In the genomic region with DNA sequence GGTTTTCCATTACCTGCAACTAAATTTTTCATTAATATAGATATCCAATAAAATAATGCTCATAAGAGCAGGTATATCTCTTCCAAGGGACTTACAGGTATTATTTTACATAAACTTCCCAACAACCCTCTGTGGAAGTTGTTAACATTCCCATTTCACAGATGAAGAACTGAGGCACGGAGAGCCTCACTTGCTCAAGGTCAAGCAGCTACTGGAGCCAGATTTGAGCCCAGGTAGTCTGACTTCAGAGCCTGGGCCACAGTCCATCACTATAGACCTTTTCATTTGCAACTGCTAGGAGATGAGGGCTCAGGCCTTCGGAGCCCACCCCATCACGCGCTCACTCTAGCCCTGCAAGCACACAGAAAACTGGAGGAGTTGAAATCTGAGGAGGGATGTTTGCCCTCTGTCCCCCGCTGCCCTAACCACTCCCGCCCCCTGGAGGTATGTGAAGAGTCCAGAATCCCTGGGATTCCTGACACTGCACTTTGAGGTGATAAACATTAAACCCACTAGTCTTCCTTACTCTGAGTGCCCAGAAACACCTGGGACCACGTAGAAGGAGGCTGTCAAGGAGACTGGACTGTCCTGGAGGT, we compare ENCODE assay signal across 33 cellular contexts. TPM values are rescaled to one million over a fixed set of nuclear protein-coding genes. Genes with fewer than 3 reads are reported as not detected.
DNase-seq lines count a peak whose midpoint lies in the region; ATAC-seq, FAIRE-seq and TF ChIP-seq lines count a peak whose summit lies in the region.
"Had no signal": no experiment of that assay in that cellular context is flagged by ENCODE, and none has a peak within 500 bp of the region (broad histone marks: within the 10 kb centered on the region; RNA-seq: fewer than 3 reads in every experiment).

No MANE protein-coding gene starts in this region.

- BruUV-seq in HepG2 (replicated peaks; lab: Mats Ljungman, UMichigan) (no TSS peak), K562 (replicated peaks; lab: Mats Ljungman, UMichigan) (no TSS peak)

- POLR2A ChIA-PET in HepG2 (lab: Yijun Ruan, JAX), result no interaction called here
- POLR2A ChIA-PET in K562 (lab: Yijun Ruan, JAX), result interaction anchor here (0.7 kb wide), 1 partner anchor 8 kb away, joined by 3 read pairs; no protein-coding TSS in a partner anchor

- 0% methylated on average over 1 of the region's 7 CpGs for WGBS in HepG2 (ENCODE audit: low lambda C conversion rate)
- WGBS in right lobe of liver (ENCODE audit: insufficient coverage, low coverage, low lambda C conversion rate, missing lambda C conversion rate), result 24% methylated on average over 4 of the region's 7 CpGs
- WGBS in K562 (ENCODE audit: insufficient coverage, low coverage, missing lambda C conversion rate), result 2% methylated on average over 7 of the region's 7 CpGs

- peak; percentile 21 for FAIRE-seq in HepG2 (lab: Jason Lieb, UNC)
- FAIRE-seq in K562 (lab: Jason Lieb, UNC), result peak; percentile 51
- FAIRE-seq: bronchial epithelial cell, keratinocyte, small intestine had no signal

- H3K27ac Mint-ChIP-seq in type B pancreatic cell, result no peak overlapping the region
- H3K27ac Mint-ChIP-seq: activated naive CD4-positive, alpha-beta T cell treated with anti-CD3 and anti-CD28 coated beads, Interleukin-2, amount 50 U/mL, for 72 hours; stimulated activated naive CD8-positive, alpha-beta T cell treated with anti-CD3 and anti-CD28 coated beads, Interleukin-15, Interleukin-2, amounts not matched to agents 100 ng/mL and 50 ng/mL, for 24 hours had no signal

- no peaks in the 10 kb centered on the region for H3K36me3 Mint-ChIP-seq in type B pancreatic cell
- H3K36me3 Mint-ChIP-seq: activated naive CD4-positive, alpha-beta T cell treated with anti-CD3 and anti-CD28 coated beads, Interleukin-2, amount 50 U/mL, for 72 hours had no signal

- peak; percentile 64 for TF ChIP-seq CTCF in HepG2 (CRISPR knock-in tag; IDR thresholded peaks at IDR 0.05)
- TF ChIP-seq CTCF in right lobe of liver (IDR thresholded peaks at IDR 0.05), result no peak
- peak; percentile 42 to 56 (median 55) for TF ChIP-seq CTCF in K562 (IDR thresholded peaks at IDR 0.05 in 2 of 3, conservative IDR thresholded peaks at IDR 0.05 in 1 of 3; ENCODE audit: insufficient read depth in 2 of 3, low read depth in 1 of 3, low read length in 3 of 3)
- peak; percentile 22 for TF ChIP-seq CTCF in type B pancreatic cell (conservative IDR thresholded peaks at IDR 0.05)

- no peaks in the 10 kb centered on the region for H3K36me3 ChIP-seq in HepG2 (replicated peaks in 1 of 2; ENCODE audit: control insufficient read depth in 1 of 2, insufficient read depth in 2 of 2, low read length in 2 of 2)
- no peaks in the 10 kb centered on the region for H3K36me3 ChIP-seq in right lobe of liver
- H3K36me3 ChIP-seq in K562 (ENCODE audit: control insufficient read depth, insufficient read depth, low read length), result no peaks in the 10 kb centered on the region
- no peaks in the 10 kb centered on the region for H3K36me3 ChIP-seq in Karpas-422 (ENCODE audit: insufficient read depth, low read length)
- H3K36me3 ChIP-seq: colonic mucosa, SJSA1, vagina had no signal

- H3K9me3 ChIP-seq in HepG2 (ENCODE audit: low read length) (no peaks in the 10 kb centered on the region), right lobe of liver (no peaks in the 10 kb centered on the region), K562 (replicated peaks; ENCODE audit: control insufficient read depth, insufficient read depth, low read depth, low read length) (peaks cover 3% of the 10 kb centered on the region; the same call in 1 of the 2 replicates), Karpas-422 (ENCODE audit: low read length) (no peaks in the 10 kb centered on the region)
- H3K9me3 ChIP-seq: colonic mucosa, testis, vagina had no signal

- H3K4me2 ChIP-seq in HepG2 (ENCODE audit: low read depth, low read length) (no peak overlapping the region), K562 (ENCODE audit: insufficient read depth, low read length) (no peak overlapping the region), Karpas-422 (ENCODE audit: low read depth, low read length, poor library complexity, severe bottlenecking) (no peak overlapping the region)

- ATAC-seq in HepG2 (peak; percentile 82), right lobe of liver (no peak), K562 (peak; percentile 76), HG03135 (IDR thresholded peaks at IDR 0.05; ENCODE audit: unreplicated experiment) (no peak)
- ATAC-seq: activated naive CD4-positive, alpha-beta T cell treated with anti-CD3 and anti-CD28 coated beads, Interleukin-2, amount 50 U/mL, for 72 hours; naive thymus-derived CD4-positive, alpha-beta T cell had no signal

- H3K4me1 ChIP-seq in HepG2 (ENCODE audit: insufficient read depth, low read length) (peaks cover 9% of the 10 kb centered on the region), right lobe of liver (no peaks in the 10 kb centered on the region), K562 (replicated peaks in 1 of 2; ENCODE audit: control insufficient read depth in 2 of 2, insufficient read depth in 2 of 2, low read length in 2 of 2) (no peaks in the 10 kb centered on the region), Karpas-422 (ENCODE audit: low read length) (peaks cover 6% of the 10 kb centered on the region)
- H3K4me1 ChIP-seq: colonic mucosa, testis, vagina had no signal

- no peaks in the 10 kb centered on the region for H3K9me2 ChIP-seq in Karpas-422 (replicated peaks; ENCODE audit: insufficient read depth, low read length)

- TF ChIP-seq EP300 in HepG2 (IDR thresholded peaks at IDR 0.05; ENCODE audit: low read depth in 2 of 2, low read length in 2 of 2), result no peak
- TF ChIP-seq EP300 in HepG2 (CRISPR knock-in tag; IDR thresholded peaks at IDR 0.05; ENCODE audit: borderline replicate concordance), result no peak
- no peak for TF ChIP-seq EP300 in K562 (IDR thresholded peaks at IDR 0.05; ENCODE audit: low read length)

- TF ChIP-seq POLR2A in HepG2 (IDR thresholded peaks at IDR 0.05; ENCODE audit: insufficient read depth in 1 of 2, low read depth in 2 of 2, low read length in 2 of 2) (no peak), right lobe of liver (IDR thresholded peaks at IDR 0.05) (no peak), K562 (conservative IDR thresholded peaks at IDR 0.05) (no peak)

- H3K4me1 Mint-ChIP-seq in type B pancreatic cell (ENCODE audit: unreplicated experiment), result peaks cover 5% of the 10 kb centered on the region
- H3K4me1 Mint-ChIP-seq: naive thymus-derived CD4-positive, alpha-beta T cell had no signal

- DNase-seq in HepG2 (ENCODE audit: low spot score), result peak; percentile 43
- DNase-seq in right lobe of liver, result no peak
- peak; percentile 36 to 55 (median 53) for DNase-seq in K562 (ENCODE audit: extremely low read depth in 1 of 4, low spot score in 3 of 4)
- peak; percentile 70 for DNase-seq in islet precursor cell
- DNase-seq in type B pancreatic cell (ENCODE audit: extremely low spot score, unreplicated experiment), result no peak
- no peak for DNase-seq in Karpas-422
- DNase-seq in DMS53 treated with DMSO at 0.1 percent for 48 hours (lab: John Stamatoyannopoulos, UW; ENCODE audit: unreplicated experiment), result no peak
- DNase-seq: activated CD4-positive, alpha-beta T cell treated with anti-CD3 and anti-CD28 coated beads for 48 hours; activated effector memory CD4-positive, alpha-beta T cell treated with Interleukin-2 at 50 U/mL for 16 hours; colonic mucosa; DMS79; effector CD8-positive, alpha-beta T cell; GF-D8; GOT3; midbrain; naive thymus-derived CD4-positive, alpha-beta T cell; NCI-H146; occipital lobe; small intestine; stimulated activated CD4-positive, alpha-beta T cell treated with anti-CD3 and anti-CD28 coated beads, Interleukin-1b, Interleukin-23, amount 100 ng/mL, for 48 hours; T1000; testis had no signal

- H3K27me3 ChIP-seq in HepG2 (ENCODE audit: control insufficient read depth in 1 of 2, insufficient read depth in 2 of 2, low read length in 2 of 2) (no peaks in the 10 kb centered on the region; a peak in 1 of 5 replicates), right lobe of liver (no peaks in the 10 kb centered on the region), K562 (ENCODE audit: control insufficient read depth in 2 of 2, insufficient read depth in 2 of 2, low read length in 2 of 2) (peaks cover 16 to 27% of the 10 kb centered on the region in 2 experiments; a peak in 4 of 5 replicates), Karpas-422 (ENCODE audit: low read length) (no peaks in the 10 kb centered on the region)
- H3K27me3 ChIP-seq: colonic mucosa, SJSA1, testis, vagina had no signal

- H3K4me3 Mint-ChIP-seq in type B pancreatic cell, result no peak overlapping the region
- H3K4me3 Mint-ChIP-seq: naive thymus-derived CD4-positive, alpha-beta T cell; stimulated activated naive CD8-positive, alpha-beta T cell treated with anti-CD3 and anti-CD28 coated beads, Interleukin-15, Interleukin-2, amounts not matched to agents 100 ng/mL and 50 ng/mL, for 24 hours had no signal

- no peak for TF ChIP-seq RAD21 in HepG2 (CRISPR knock-in tag; IDR thresholded peaks at IDR 0.05)
- TF ChIP-seq RAD21 in K562 (CRISPR knock-in tag; conservative IDR thresholded peaks at IDR 0.05 in 1 of 2, IDR thresholded peaks at IDR 0.05 in 1 of 2), result peak; percentile 21 to 62

- H4K20me1 ChIP-seq in HepG2 (ENCODE audit: insufficient read depth, low read length) (no peaks in the 10 kb centered on the region), K562 (replicated peaks; ENCODE audit: control insufficient read depth, insufficient read depth, low read length) (no peaks in the 10 kb centered on the region), Karpas-422 (ENCODE audit: insufficient read depth, low read depth, low read length) (no peaks in the 10 kb centered on the region)

- H3K9ac ChIP-seq in HepG2 (ENCODE audit: insufficient read depth, low read depth, low read length), result no peak overlapping the region
- H3K9ac ChIP-seq in K562 (ENCODE audit: insufficient read depth in 1 of 2, low read depth in 2 of 2, low read length in 2 of 2), result no peak overlapping the region
- H3K9ac ChIP-seq in Karpas-422 (ENCODE audit: low read length), result no peak overlapping the region

- CTCF ChIA-PET in HepG2 (lab: Yijun Ruan, JAX; ENCODE audit: low intra/inter-chr PET ratio, low total read pairs), result no interaction called here
- CTCF ChIA-PET in K562 (lab: Yijun Ruan, JAX; ENCODE audit: low intra/inter-chr PET ratio), result interaction anchor here (0.7 to 2.5 kb wide), 5 partner anchors 118 to 263 kb away, joined by 3 to 17 read pairs (median 3); no protein-coding TSS in a partner anchor

- intact Hi-C loops in HepG2 (cut with micrococcal nuclease; ENCODE audit: unreplicated experiment) (loop anchor here (10.0 kb wide), 1 partner anchor 263 kb away; no protein-coding TSS in a partner anchor), right lobe of liver (cut with DNase I) (no loop called here), K562 (cut with micrococcal nuclease) (no loop called here)

- in situ Hi-C loops in HepG2 (cut with HindIII; ENCODE audit: extremely low pct_ligation_motif_present, low pct_unique_long_range_greater_than_20kb), result loop anchor here (25.0 kb wide), 1 partner anchor 260 kb away; no protein-coding TSS in a partner anchor
- in situ Hi-C loops in K562 (cut with MboI), result no loop called here

- H3K79me2 ChIP-seq in HepG2 (ENCODE audit: insufficient read depth, low read length), result no peaks in the 10 kb centered on the region
- no peaks in the 10 kb centered on the region for H3K79me2 ChIP-seq in K562 (ENCODE audit: control insufficient read depth, insufficient read depth, low read length)
- H3K79me2 ChIP-seq in Karpas-422 (ENCODE audit: low read length), result no peaks in the 10 kb centered on the region

- H3K27ac ChIP-seq in HepG2 (ENCODE audit: extremely low read length, insufficient read depth, low read length), result no peak overlapping the region
- H3K27ac ChIP-seq in right lobe of liver, result no peak overlapping the region
- H3K27ac ChIP-seq in K562 (ENCODE audit: extremely low read depth, low read depth, low read length), result no peak overlapping the region
- no peak overlapping the region for H3K27ac ChIP-seq in Karpas-422 (ENCODE audit: low read length)
- H3K27ac ChIP-seq: colonic mucosa, epithelial cell of prostate, SJSA1, testis, vagina, VCaP had no signal

- H3K4me3 ChIP-seq in HepG2 (replicated peaks in 1 of 3; ENCODE audit: insufficient read depth in 1 of 3, low read depth in 2 of 3, low read length in 3 of 3) (no peak overlapping the region), right lobe of liver (no peak overlapping the region), K562 (no peak overlapping the region), Karpas-422 (ENCODE audit: low read length) (no peak overlapping the region)
- H3K4me3 ChIP-seq: colonic mucosa, SJSA1, testis, vagina had no signal

- H2AFZ ChIP-seq in HepG2 (ENCODE audit: low read length) (no peak overlapping the region), K562 (ENCODE audit: low read depth, low read length) (no peak overlapping the region), Karpas-422 (ENCODE audit: low read length) (no peak overlapping the region)

- peaks cover 5% of the 10 kb centered on the region for H3K9me3 Mint-ChIP-seq in type B pancreatic cell
- H3K9me3 Mint-ChIP-seq: activated naive CD4-positive, alpha-beta T cell treated with anti-CD3 and anti-CD28 coated beads, Interleukin-2, amount 50 U/mL, for 72 hours; stimulated activated naive CD8-positive, alpha-beta T cell treated with anti-CD3 and anti-CD28 coated beads, Interleukin-15, Interleukin-2, amounts not matched to agents 100 ng/mL and 50 ng/mL, for 24 hours had no signal

- H3K27me3 Mint-ChIP-seq in type B pancreatic cell, result peaks cover 10% of the 10 kb centered on the region

- H3K9me1 ChIP-seq in K562 (ENCODE audit: control insufficient read depth, insufficient read depth, low read length), result no peaks in the 10 kb centered on the region

RNA-seq across cellular contexts. Expression of a gene that starts 11.7 kb away (rescaled TPM):
- total RNA-seq in HepG2 (2016; rRNA removed; fragmentation: Illumina TruSeq; extraction: Trizol), result not detected in 2 replicates
- not detected in 2 replicates for total RNA-seq in HepG2 (2016; cell fraction: cytosol; rRNA removed; fragmentation: Illumina TruSeq; extraction: Trizol; ENCODE audit: low read depth)
- total RNA-seq in HepG2 (2016; cell fraction: insoluble cytoplasmic fraction; rRNA removed; fragmentation: Illumina TruSeq; extraction: Trizol), result not detected in 2 replicates
- total RNA-seq in HepG2 (2016; cell fraction: membrane; rRNA removed; fragmentation: Illumina TruSeq; extraction: Trizol), result not detected in 2 replicates
- not detected in 2 replicates for total RNA-seq in HepG2 (2016; cell fraction: nucleus; rRNA removed; fragmentation: Illumina TruSeq; extraction: Trizol)
- polyA plus RNA-seq in HepG2 (2011; rRNA removed), result 0.12 and 0.20 TPM in 2 replicates
- polyA plus RNA-seq in HepG2 (2011; cell fraction: cytosol; rRNA removed), result 0.18 and 0.23 TPM in 2 replicates
- polyA plus RNA-seq in HepG2 (2011; cell fraction: nucleus; rRNA removed), result 0.17 and 0.27 TPM in 2 replicates
- not detected in 2 replicates for polyA plus RNA-seq in HepG2 (2012)
- 0.09 TPM in 1 of 2 replicates, not detected in the other for polyA plus RNA-seq in HepG2 (2016; cell fraction: cytosol; fragmentation: Illumina TruSeq; extraction: Trizol; ENCODE audit: low read depth)
- polyA plus RNA-seq in HepG2 (2016; cell fraction: insoluble cytoplasmic fraction; fragmentation: Illumina TruSeq; extraction: Trizol; ENCODE audit: low read depth), result not detected in 2 replicates
- 0.15 TPM in 1 of 2 replicates, not detected in the other for polyA plus RNA-seq in HepG2 (2016; cell fraction: membrane; fragmentation: Illumina TruSeq; extraction: Trizol; ENCODE audit: low read depth)
- 0.30 TPM in 1 of 2 replicates, not detected in the other for polyA plus RNA-seq in HepG2 (2016; cell fraction: nucleus; fragmentation: Illumina TruSeq; extraction: Trizol; ENCODE audit: insufficient read depth, low read depth)
- 1.3 TPM in 1 of 2 replicates, not detected in the other for polyA minus RNA-seq in HepG2 (2011; rRNA and poly(A)+ RNA removed; ENCODE audit: low replicate concordance)
- polyA minus RNA-seq in HepG2 (2011; cell fraction: cytosol; rRNA and poly(A)+ RNA removed), result not detected in 2 replicates
- polyA minus RNA-seq in HepG2 (2011; cell fraction: nucleus; rRNA and poly(A)+ RNA removed), result not detected in 2 replicates
- 10 to 100 TPM; 23.2 to 81.5 (median 48.1) TPM for total RNA-seq in right lobe of liver
- 0.40 and 0.95 TPM in 2 replicates for total RNA-seq in K562 (2011; cell fraction: chromatin; rRNA removed; ENCODE audit: low replicate concordance)
- total RNA-seq in K562 (2011; cell fraction: nucleolus; rRNA removed), result 0.13 and 0.33 TPM in 2 replicates
- 0.29 and 0.38 TPM in 2 replicates for total RNA-seq in K562 (2011; cell fraction: nucleoplasm; rRNA removed)
- total RNA-seq in K562 (2014; rRNA removed), result 0.12 and 0.14 TPM in 2 replicates
- total RNA-seq in K562 (2014; rRNA removed; fragmentation: Illumina TruSeq; extraction: Trizol), result not detected in 2 replicates
- total RNA-seq in K562 (2015; rRNA removed; fragmentation: Illumina TruSeq; extraction: Trizol), result not detected in 2 replicates
- total RNA-seq in K562 (2021), result 0.22 and 0.38 TPM in 2 replicates
- polyA plus RNA-seq in K562 (2011; rRNA removed), result 0.18 and 0.49 TPM in 2 replicates
- 0.37 and 0.40 TPM in 2 replicates for polyA plus RNA-seq in K562 (2011; cell fraction: cytosol; rRNA removed)
- polyA plus RNA-seq in K562 (2011; cell fraction: nucleus; rRNA removed), result 0.16 and 0.18 TPM in 2 replicates
- 0.18 and 0.25 TPM in 2 replicates for polyA plus RNA-seq in K562 (2012)
- polyA plus RNA-seq in K562 (2014; fragmentation: Illumina TruSeq; extraction: Trizol), result 0.11 and 0.22 TPM in 2 replicates
- polyA plus RNA-seq in K562 (2014; fragmentation: Nextera tagmentation; extraction: Ambion mirVana), result under 1 TPM in 1 of 2 experiments, not detected in 1; 0.04 TPM
- 0.07 TPM in 1 of 2 replicates, not detected in the other for polyA plus RNA-seq in K562 (2014; rRNA removed)
- polyA minus RNA-seq in K562 (2011; rRNA and poly(A)+ RNA removed), result 0.07 and 0.15 TPM in 2 replicates
- polyA minus RNA-seq in K562 (2011; cell fraction: cytosol; rRNA and poly(A)+ RNA removed), result not detected in 2 replicates
- polyA minus RNA-seq in K562 (2011; cell fraction: nucleus; rRNA and poly(A)+ RNA removed), result 0.56 TPM in 1 of 2 replicates, not detected in the other
- 2.5 and 43.1 TPM in 2 replicates for total RNA-seq in type B pancreatic cell (ENCODE audit: low replicate concordance)
- total RNA-seq in Karpas-422 (2014; rRNA removed; shearing (Covaris generic); ENCODE audit: low replicate concordance), result 0.36 TPM in 1 of 2 replicates, not detected in the other
- total RNA-seq: A172; activated CD8-positive, alpha-beta memory T cell treated with anti-CD3 and anti-CD28 coated beads for 36 hours; activated naive CD4-positive, alpha-beta T cell treated with anti-CD3 and anti-CD28 coated beads, Interleukin-2, amount 50 U/mL, for 72 hours; bronchial epithelial cell; naive thymus-derived CD4-positive, alpha-beta T cell had no signal
- polyA plus RNA-seq: keratinocyte; naive thymus-derived CD4-positive, alpha-beta T cell had no signal

RNA-seq across cellular contexts. Expression of a gene that starts 57.6 kb away (rescaled TPM):
- 4.9 and 5.8 TPM in 2 replicates for total RNA-seq in HepG2 (2016; rRNA removed; fragmentation: Illumina TruSeq; extraction: Trizol)
- total RNA-seq in HepG2 (2016; cell fraction: cytosol; rRNA removed; fragmentation: Illumina TruSeq; extraction: Trizol; ENCODE audit: low read depth), result 1.1 and 1.4 TPM in 2 replicates
- total RNA-seq in HepG2 (2016; cell fraction: insoluble cytoplasmic fraction; rRNA removed; fragmentation: Illumina TruSeq; extraction: Trizol), result 5.8 and 6.7 TPM in 2 replicates
- 3.8 and 5.2 TPM in 2 replicates for total RNA-seq in HepG2 (2016; cell fraction: membrane; rRNA removed; fragmentation: Illumina TruSeq; extraction: Trizol)
- total RNA-seq in HepG2 (2016; cell fraction: nucleus; rRNA removed; fragmentation: Illumina TruSeq; extraction: Trizol), result 6.1 and 7.3 TPM in 2 replicates
- 3.5 and 3.6 TPM in 2 replicates for polyA plus RNA-seq in HepG2 (2011; rRNA removed)
- polyA plus RNA-seq in HepG2 (2011; cell fraction: cytosol; rRNA removed), result 1.5 and 2.0 TPM in 2 replicates
- polyA plus RNA-seq in HepG2 (2011; cell fraction: nucleus; rRNA removed), result 8.1 and 8.3 TPM in 2 replicates
- 2.1 and 2.7 TPM in 2 replicates for polyA plus RNA-seq in HepG2 (2012)
- 0.94 and 1.0 TPM in 2 replicates for polyA plus RNA-seq in HepG2 (2016; cell fraction: cytosol; fragmentation: Illumina TruSeq; extraction: Trizol; ENCODE audit: low read depth)
- polyA plus RNA-seq in HepG2 (2016; cell fraction: insoluble cytoplasmic fraction; fragmentation: Illumina TruSeq; extraction: Trizol; ENCODE audit: low read depth), result 4.8 and 5.1 TPM in 2 replicates
- polyA plus RNA-seq in HepG2 (2016; cell fraction: membrane; fragmentation: Illumina TruSeq; extraction: Trizol; ENCODE audit: low read depth), result 1.9 and 2.6 TPM in 2 replicates
- polyA plus RNA-seq in HepG2 (2016; cell fraction: nucleus; fragmentation: Illumina TruSeq; extraction: Trizol; ENCODE audit: insufficient read depth, low read depth), result 7.4 and 9.8 TPM in 2 replicates
- polyA minus RNA-seq in HepG2 (2011; rRNA and poly(A)+ RNA removed; ENCODE audit: low replicate concordance), result 0.54 and 5.8 TPM in 2 replicates
- polyA minus RNA-seq in HepG2 (2011; cell fraction: cytosol; rRNA and poly(A)+ RNA removed), result 1.2 and 2.0 TPM in 2 replicates
- 7.0 and 9.7 TPM in 2 replicates for polyA minus RNA-seq in HepG2 (2011; cell fraction: nucleus; rRNA and poly(A)+ RNA removed)
- 1 to 10 TPM; 1.2 to 5.3 (median 2.3) TPM for total RNA-seq in right lobe of liver
- 8.8 and 13.1 TPM in 2 replicates for total RNA-seq in K562 (2011; cell fraction: chromatin; rRNA removed; ENCODE audit: low replicate concordance)
- 5.2 and 5.4 TPM in 2 replicates for total RNA-seq in K562 (2011; cell fraction: nucleolus; rRNA removed)
- total RNA-seq in K562 (2011; cell fraction: nucleoplasm; rRNA removed), result 14.4 and 17.7 TPM in 2 replicates
- 6.2 and 6.8 TPM in 2 replicates for total RNA-seq in K562 (2014; rRNA removed)
- 5.2 and 5.5 TPM in 2 replicates for total RNA-seq in K562 (2014; rRNA removed; fragmentation: Illumina TruSeq; extraction: Trizol)
- total RNA-seq in K562 (2015; rRNA removed; fragmentation: Illumina TruSeq; extraction: Trizol), result 5.1 and 5.4 TPM in 2 replicates
- 6.8 and 7.3 TPM in 2 replicates for total RNA-seq in K562 (2021)
- 6.7 and 6.8 TPM in 2 replicates for polyA plus RNA-seq in K562 (2011; rRNA removed)
- polyA plus RNA-seq in K562 (2011; cell fraction: cytosol; rRNA removed), result 3.8 and 4.1 TPM in 2 replicates
- 15.0 and 15.7 TPM in 2 replicates for polyA plus RNA-seq in K562 (2011; cell fraction: nucleus; rRNA removed)
- polyA plus RNA-seq in K562 (2012), result 4.0 and 7.8 TPM in 2 replicates
- polyA plus RNA-seq in K562 (2014; fragmentation: Illumina TruSeq; extraction: Trizol), result 5.6 and 6.1 TPM in 2 replicates
- 1 to 10 TPM; 1.5 TPM for polyA plus RNA-seq in K562 (2014; fragmentation: Nextera tagmentation; extraction: Ambion mirVana)
- 3.0 and 4.4 TPM in 2 replicates for polyA plus RNA-seq in K562 (2014; rRNA removed)
- 10.8 and 11.6 TPM in 2 replicates for polyA minus RNA-seq in K562 (2011; rRNA and poly(A)+ RNA removed)
- 2.1 and 3.3 TPM in 2 replicates for polyA minus RNA-seq in K562 (2011; cell fraction: cytosol; rRNA and poly(A)+ RNA removed)
- polyA minus RNA-seq in K562 (2011; cell fraction: nucleus; rRNA and poly(A)+ RNA removed), result 5.4 and 9.3 TPM in 2 replicates
- 13.6 and 13.7 TPM in 2 replicates for total RNA-seq in type B pancreatic cell (ENCODE audit: low replicate concordance)
- total RNA-seq in Karpas-422 (2014; rRNA removed; shearing (Covaris generic); ENCODE audit: low replicate concordance), result 3.6 and 5.3 TPM in 2 replicates

Comparison
In these comparisons a context has a peak if more than half of its experiments do, and no peak if none do; other contexts are left out.
1. ATAC-seq: peak in HepG2 (single experiment) and K562 (single experiment); none in right lobe of liver (0 of 4) and HG03135 (single experiment).
2. DNase-seq: peak in HepG2 (single experiment), K562 (4 of 4) and islet precursor cell (single experiment); none in right lobe of liver (0 of 3), type B pancreatic cell (single experiment), Karpas-422 (single experiment) and DMS53 treated with DMSO at 0.1 percent for 48 hours (single experiment).
3. CTCF ChIP-seq: peak in HepG2 (single experiment), K562 (3 of 3) and type B pancreatic cell (single experiment); none in right lobe of liver (0 of 4).